ENCODE assay signal across 37 cellular contexts in genomic region chr6:83976037-83976755, GRCh38. TPM values are rescaled to one million over a fixed set of nuclear protein-coding genes. Genes with fewer than 3 reads are reported as not detected.
A peak's percentile ranks its signal among the peaks of the same experiment; 100 is the strongest.
DNase-seq lines count a peak whose midpoint lies in the region; ATAC-seq, FAIRE-seq and TF ChIP-seq lines count a peak whose summit lies in the region.
"Had no signal": no experiment of that assay in that cellular context is flagged by ENCODE, and none has a peak within 500 bp of the region (broad histone marks: within the 10 kb centered on the region; RNA-seq: fewer than 3 reads in every experiment).

No MANE protein-coding gene starts in this region.

- H2BK12ac ChIP-seq in H1 (ENCODE audit: low read depth, low read length): peak overlapping the region; percentile 20; the same call in 1 of the 2 replicates

- no peak overlapping the region for H2AFZ ChIP-seq in H1 (ENCODE audit: low read length)

- H2BK120ac ChIP-seq in H1 (replicated peaks; ENCODE audit: low read depth, low read length): peak overlapping the region; percentile 63

- H3K27me3 ChIP-seq in H1 (replicated peaks in 1 of 4; ENCODE audit: control insufficient read depth in 3 of 4, extremely low read depth in 1 of 4, insufficient read depth in 3 of 4, low read length in 3 of 4): no peaks in the 10 kb centered on the region
- H3K27me3 ChIP-seq in stomach: no peaks in the 10 kb centered on the region
- H3K27me3 ChIP-seq in effector memory CD4-positive, alpha-beta T cell (replicated peaks; ENCODE audit: control insufficient read depth, insufficient read depth, low read length, poor library complexity, severe bottlenecking): no peaks in the 10 kb centered on the region
- H3K27me3 ChIP-seq: BLaER1 treated with 17β-estradiol and CSF1 and Interleukin-3, amounts not matched to agents 10 nM and 100 nM; cardiac muscle cell; colonic mucosa; esophagus muscularis mucosa; sigmoid colon; suprapubic skin had no signal

- H4K91ac ChIP-seq in H1 (replicated peaks; ENCODE audit: insufficient read length, low read length): peak overlapping the region; percentile 45

- H3K79me1 ChIP-seq in H1 (ENCODE audit: low read depth, low read length): no peaks in the 10 kb centered on the region

- TF ChIP-seq EP300 in H1 (IDR thresholded peaks at IDR 0.05; ENCODE audit: borderline replicate concordance in 1 of 2, low read depth in 2 of 2, low read length in 2 of 2) (no peak), stomach (IDR thresholded peaks at IDR 0.05) (no peak)

- peak overlapping the region; percentile 40 to 50 for H3K4me2 ChIP-seq in H1 (ENCODE audit: insufficient read depth in 1 of 2, low read depth in 2 of 2, low read length in 2 of 2)
- H3K4me2 ChIP-seq: BLaER1 treated with 17β-estradiol and CSF1 and Interleukin-3, amounts not matched to agents 10 nM and 100 nM; KMS-11 had no signal

- TF ChIP-seq POLR2A in H1 (IDR thresholded peaks at IDR 0.05; ENCODE audit: control extremely low read depth in 1 of 2, low read depth in 2 of 2, low read length in 2 of 2) (no peak), stomach (IDR thresholded peaks at IDR 0.05) (no peak)

- H2BK5ac ChIP-seq in H1 (ENCODE audit: low read depth, low read length): peak overlapping the region; percentile 54; the same call in 1 of the 2 replicates

- H4K8ac ChIP-seq in H1 (ENCODE audit: extremely low read depth, insufficient read depth, low read length): no peak overlapping the region

- H3K23me2 ChIP-seq in H1 (ENCODE audit: low read depth, low read length): no peaks in the 10 kb centered on the region; the same call in 1 of the 2 replicates

- H3K56ac ChIP-seq in H1 (replicated peaks; ENCODE audit: insufficient read length, low read depth, low read length): no peak overlapping the region

- CTCF ChIA-PET in H1 (lab: Charles Lee; ENCODE audit: partially characterized antibody): interaction anchor here (0.9 to 1.8 kb wide), 2 partner anchors 23 to 60 kb away, joined by 3 to 5 read pairs; no protein-coding TSS in a partner anchor

- no peak for TF ChIP-seq RAD21 in H1 (IDR thresholded peaks at IDR 0.05 in 1 of 2, conservative IDR thresholded peaks at IDR 0.05 in 1 of 2; ENCODE audit: low read depth in 2 of 2, low read length in 2 of 2)

- H3K9me3 ChIP-seq in H1 (ENCODE audit: insufficient read depth in 2 of 2, low read depth in 1 of 2, low read length in 1 of 2): peaks cover 20 to 23% of the 10 kb centered on the region in 2 experiments
- peaks cover 0 to 8% (median 0%) of the 10 kb centered on the region in 4 donors for H3K9me3 ChIP-seq in stomach
- H3K9me3 ChIP-seq in effector memory CD4-positive, alpha-beta T cell (ENCODE audit: control insufficient read depth, low read length): no peaks in the 10 kb centered on the region
- H3K9me3 ChIP-seq: colonic mucosa, esophagus muscularis mucosa, sigmoid colon, suprapubic skin had no signal

- no peaks in the 10 kb centered on the region for H3K79me2 ChIP-seq in H1 (ENCODE audit: control insufficient read depth in 1 of 2, insufficient read depth in 2 of 2, low read length in 2 of 2)

- H3K4me1 ChIP-seq in H1 (replicated peaks in 1 of 4; ENCODE audit: control insufficient read depth in 3 of 4, insufficient read depth in 4 of 4, low read length in 3 of 4): peaks cover 0 to 11% (median 3%) of the 10 kb centered on the region in 4 experiments; a peak in 3 of 7 replicates
- H3K4me1 ChIP-seq in stomach: peaks cover 0 to 3% (median 0%) of the 10 kb centered on the region in 4 donors
- no peaks in the 10 kb centered on the region for H3K4me1 ChIP-seq in effector memory CD4-positive, alpha-beta T cell (ENCODE audit: control insufficient read depth, insufficient read depth, low read length, poor library complexity, severe bottlenecking)
- H3K4me1 ChIP-seq: colonic mucosa, esophagus muscularis mucosa, sigmoid colon had no signal

- intact Hi-C loops in left colon (cut with DNase I, micrococcal nuclease): no loop called here
- intact Hi-C loops in stomach (cut with DNase I; ENCODE audit: low total_unique reads): no loop called here
- intact Hi-C loops in posterior vena cava (cut with DNase I): no loop called here

- peaks cover 0 to 11% (median 2%) of the 10 kb centered on the region in 4 experiments; a peak in 3 of 8 replicates for H3K36me3 ChIP-seq in H1 (ENCODE audit: control insufficient read depth in 2 of 4, insufficient read depth in 4 of 4, low read length in 3 of 4)
- H3K36me3 ChIP-seq in stomach: no peaks in the 10 kb centered on the region
- no peaks in the 10 kb centered on the region for H3K36me3 ChIP-seq in effector memory CD4-positive, alpha-beta T cell (ENCODE audit: control insufficient read depth, insufficient read depth, low read length)
- H3K36me3 ChIP-seq: BLaER1 treated with 17β-estradiol and CSF1 and Interleukin-3, amounts not matched to agents 10 nM and 100 nM; cardiac muscle cell; colonic mucosa; esophagus muscularis mucosa; sigmoid colon; suprapubic skin had no signal

- no peak overlapping the region for H3K23ac ChIP-seq in H1 (ENCODE audit: insufficient read length)

- peak; percentile 57 for FAIRE-seq in H1 (lab: Jason Lieb, UNC)
- FAIRE-seq: frontal cortex, keratinocyte, TTC549, urothelium cell line had no signal

- H2BK15ac ChIP-seq in H1 (ENCODE audit: low read length): no peak overlapping the region

- peak; percentile 67 for ATAC-seq in left colon
- ATAC-seq: activated naive CD4-positive, alpha-beta T cell treated with anti-CD3 and anti-CD28 coated beads, Interleukin-2, amount 50 U/mL, for 72 hours; activated T-helper 17 cell treated with anti-CD3 and anti-CD28 coated beads, Interleukin-2, amount 50 U/mL, for 72 hours; effector memory CD8-positive, alpha-beta T cell; stimulated activated naive B cell treated with anti-CD40 and anti-IgM and Interleukin-4, amounts not matched to agents 10 μg/mL and 1 μg/mL and 100 μg/mL, for 72 hours had no signal

- H3K4ac ChIP-seq in H1 (replicated peaks; ENCODE audit: insufficient read length, low read depth, low read length): no peak overlapping the region

- H3K27ac ChIP-seq in H1 (ENCODE audit: low read depth, low read length) (peak overlapping the region; percentile 46; the same call in 1 of the 2 replicates), stomach (peak overlapping the region; percentile 43 to 77 (median 66))
- H3K27ac ChIP-seq in effector memory CD4-positive, alpha-beta T cell (ENCODE audit: insufficient read depth, low read length, poor library complexity, severe bottlenecking): no peak overlapping the region
- H3K27ac ChIP-seq: BLaER1 treated with 17β-estradiol and CSF1 and Interleukin-3, amounts not matched to agents 10 nM and 100 nM; colonic mucosa; esophagus muscularis mucosa; KMS-11; RWPE1; sigmoid colon; suprapubic skin had no signal

- POLR2A ChIA-PET in H1 (lab: Charles Lee; ENCODE audit: partially characterized antibody): interaction anchor here (1.3 kb wide), 1 partner anchor 76 kb away, joined by 4 read pairs; no protein-coding TSS in a partner anchor

- DNase-seq in HT-29 (ENCODE audit: low spot score): peak; percentile 77
- DNase-seq in H1 (ENCODE audit: low read depth in 1 of 2, low spot score in 2 of 2): no peak
- DNase-seq in left colon: no peak
- no peak for DNase-seq in stomach
- no peak for DNase-seq in NCI-H1694 (lab: John Stamatoyannopoulos, UW)
- no peak for DNase-seq in GM10266 (ENCODE audit: extremely low spot score)
- DNase-seq in effector memory CD4-positive, alpha-beta T cell: no peak
- no peak for DNase-seq in posterior vena cava (ENCODE audit: low spot score)
- DNase-seq: activated CD4-positive, alpha-beta memory T cell treated with anti-CD3 and anti-CD28 coated beads, Interleukin-2, amount 10 ng/mL, durations not matched to agents 7 days and 5 days; activated CD4-positive, alpha-beta T cell treated with anti-CD3 and anti-CD28 coated beads for 1 hour; activated CD8-positive, alpha-beta memory T cell treated with anti-CD3 and anti-CD28 coated beads, Interleukin-2, amount 50 U/mL, for 48 hours; anterior cingulate cortex; Caco-2; colonic mucosa; DND-41; effector memory CD8-positive, alpha-beta T cell; MM.1S; NCI-H1417; NCI-H2081 treated with DMSO at 0.1 percent for 48 hours; NCI-H345; posterior cingulate gyrus; sigmoid colon; stimulated activated CD4-positive, alpha-beta T cell treated with anti-CD3 and anti-CD28 coated beads, Interleukin-4, amount 100 ng/mL, for 4 hours; stimulated activated naive B cell treated with anti-CD40 and anti-IgM and Interleukin-4, amounts not matched to agents 10 μg/mL and 1 μg/mL and 100 μg/mL, for 72 hours; T-helper 1 cell had no signal

- no peak overlapping the region for H3K14ac ChIP-seq in H1 (ENCODE audit: insufficient read length)

- H4K20me1 ChIP-seq in H1 (replicated peaks in 1 of 2; ENCODE audit: control insufficient read depth in 1 of 2, insufficient read depth in 2 of 2, low read length in 2 of 2): no peaks in the 10 kb centered on the region
- H4K20me1 ChIP-seq: BLaER1 treated with 17β-estradiol and CSF1 and Interleukin-3, amounts not matched to agents 10 nM and 100 nM had no signal

- WGBS in H1 (ENCODE audit: extremely low coverage in 1 of 2, insufficient coverage in 1 of 2, insufficient read length in 1 of 2, insufficient replicate concordance in 2 of 2, low coverage in 1 of 2, low lambda C conversion rate in 2 of 2, missing lambda C conversion rate in 1 of 2), 2 experiments: 36% methylated on average over 5 of the region's 5 CpGs; no CpG with 5 or more reads in 1 of the 2 experiments
- WGBS in stomach, 5 donors: 14 to 30% (median 25%) methylated on average over 5 of the region's 5 CpGs

- H2AK5ac ChIP-seq in H1 (ENCODE audit: low read depth, low read length): no peak overlapping the region

- H3K18ac ChIP-seq in H1 (ENCODE audit: extremely low read depth, low read length): no peak overlapping the region

- TF ChIP-seq CTCF in H1 (IDR thresholded peaks at IDR 0.05; ENCODE audit: control extremely low read depth in 1 of 3, insufficient read depth in 1 of 3, low read depth in 1 of 3, low read length in 3 of 3) (no peak), stomach (IDR thresholded peaks at IDR 0.05) (no peak), GM10266 (IDR thresholded peaks at IDR 0.05; ENCODE audit: control insufficient read depth, insufficient read depth, low read depth, missing control alignments) (no peak)

- H3K9ac ChIP-seq in H1 (replicated peaks in 1 of 4; ENCODE audit: extremely low read depth in 1 of 4, low read depth in 3 of 4, low read length in 3 of 4): no peak overlapping the region
- H3K9ac ChIP-seq: BLaER1 treated with 17β-estradiol and CSF1 and Interleukin-3, amounts not matched to agents 10 nM and 100 nM; KMS-11 had no signal

- H4K5ac ChIP-seq in H1 (ENCODE audit: insufficient read length, low read depth, low read length): peak overlapping the region; percentile 2

- no peak overlapping the region; the same call in 1 of the 2 replicates for H2BK20ac ChIP-seq in H1 (ENCODE audit: low read length)

- H3K4me3 ChIP-seq in H1 (ENCODE audit: extremely low read depth in 1 of 4, insufficient read depth in 2 of 4, low read depth in 3 of 4, low read length in 4 of 4) (peak overlapping the region in 1 of 4 experiments; percentile 40; a peak in 2 of 8 replicates), stomach (no peak overlapping the region)
- no peak overlapping the region for H3K4me3 ChIP-seq in effector memory CD4-positive, alpha-beta T cell (ENCODE audit: insufficient read depth, low read depth, low read length, poor library complexity, severe bottlenecking)
- H3K4me3 ChIP-seq: BLaER1 treated with 17β-estradiol and CSF1 and Interleukin-3, amounts not matched to agents 10 nM and 100 nM; cardiac muscle cell; colonic mucosa; esophagus muscularis mucosa; sigmoid colon; suprapubic skin had no signal

RNA-seq across cellular contexts. Expression of gene MRAP2, which starts 57.4 kb away (rescaled TPM):
- 7.6 and 10.5 TPM in 2 replicates for total RNA-seq in HT-29 (2014; rRNA removed; shearing (Covaris generic))
- 4.7 and 5.0 TPM in 2 replicates for total RNA-seq in H1 (2021; fragmentation: NEBNext Ultra II Directional; extraction: Animal tissue kit (Norgen Biotek cat#: 25700))
- polyA plus RNA-seq in H1 (2011; rRNA removed) (5.3 and 11.0 TPM in 2 replicates), stomach (1 to 10 TPM; 2.6 to 5.5 (median 2.6) TPM)
- polyA plus RNA-seq in H1 (2011; cell fraction: cytosol; rRNA removed): 6.8 TPM
- polyA plus RNA-seq in H1 (2011; cell fraction: nucleus; rRNA removed): 2.8 TPM
- polyA plus RNA-seq in H1 (2012, experiment 1 of 2): 6.7 to 11.0 TPM (median 7.8 TPM) in 4 replicates
- polyA plus RNA-seq in H1 (2012, experiment 2 of 2): 8.2 TPM
- polyA plus RNA-seq in H1 (2013, experiment 1 of 2): 4.3 TPM
- polyA plus RNA-seq in H1 (2013, experiment 2 of 2): 5.5 TPM
- polyA minus RNA-seq in H1 (2011; rRNA and poly(A)+ RNA removed): 9.5 and 13.2 TPM in 2 replicates
- polyA minus RNA-seq in H1 (2011; cell fraction: cytosol; rRNA and poly(A)+ RNA removed): 3.1 TPM
- polyA minus RNA-seq in H1 (2011; cell fraction: nucleus; rRNA and poly(A)+ RNA removed): 2.5 TPM
- total RNA-seq in left colon (1 to 10 TPM; 8.5 to 9.2 TPM), stomach (10 to 100 TPM in 1 of 5 donors, 1 to 10 TPM in 4; 1.3 to 20.2 (median 7.6) TPM), posterior vena cava (1 to 10 TPM; 2.3 to 3.7 TPM)
- total RNA-seq: activated CD4-positive, alpha-beta memory T cell treated with anti-CD3 and anti-CD28 coated beads, Interleukin-2, amount 10 ng/mL, durations not matched to agents 7 days and 5 days; activated naive CD4-positive, alpha-beta T cell treated with anti-CD3 and anti-CD28 coated beads, Interleukin-2, amount 50 U/mL, for 72 hours had no signal
